In the genomic region with DNA sequence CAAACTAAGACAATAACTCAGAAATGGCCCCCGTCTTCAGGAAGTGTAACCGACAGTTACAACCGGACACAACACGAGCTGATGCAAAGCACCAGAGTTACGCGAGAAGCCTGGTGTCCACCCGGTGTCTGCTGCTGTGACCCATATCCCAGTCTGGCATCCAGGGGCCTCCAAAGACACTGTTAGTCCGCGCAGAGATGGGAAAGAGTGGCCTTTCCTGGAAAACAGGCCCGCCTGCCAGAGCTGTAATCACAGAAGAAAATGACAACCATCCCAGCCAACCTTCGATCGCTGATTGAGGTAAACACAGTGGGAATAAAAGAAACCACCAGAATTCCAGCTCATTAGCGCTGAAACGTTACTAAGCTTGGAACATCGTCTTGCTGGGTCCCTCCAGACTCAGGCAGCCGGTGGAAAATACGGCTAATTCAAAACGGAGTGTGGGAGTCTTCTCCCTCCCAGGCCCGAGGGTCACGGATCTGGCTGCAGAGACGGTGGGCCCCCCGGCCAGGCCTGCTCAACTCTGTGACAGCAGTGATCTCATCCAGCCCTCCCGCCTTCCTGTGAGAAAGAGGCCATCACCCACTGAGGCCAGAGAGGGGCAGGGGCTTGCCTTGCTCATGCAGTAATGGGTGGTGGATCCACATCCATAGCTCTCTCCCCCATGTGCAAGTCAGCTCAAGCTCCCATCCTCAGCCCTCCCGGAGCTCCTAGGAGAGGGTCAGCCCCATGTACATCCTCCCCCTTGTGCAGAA, we compare ENCODE assay signal across 27 cellular contexts.
DNase-seq lines count a peak whose midpoint lies in the region; ATAC-seq and TF ChIP-seq lines count a peak whose summit lies in the region.
"Had no signal": no experiment of that assay in that cellular context is flagged by ENCODE, and none has a peak within 500 bp of the region (broad histone marks: within the 10 kb centered on the region; RNA-seq: fewer than 3 reads in every experiment).

No MANE protein-coding gene starts in this region.

- no peaks in the 10 kb centered on the region for H3K27me3 Mint-ChIP-seq in osteocyte (ENCODE audit: unreplicated experiment)
- peaks cover 9% of the 10 kb centered on the region for H3K27me3 Mint-ChIP-seq in CD4-positive, alpha-beta T cell
- H3K27me3 Mint-ChIP-seq in activated T-cell treated with anti-CD3 and anti-CD28 coated beads, Interleukin-2, amount 50 U/mL, for 4 hours (ENCODE audit: low read depth): peaks cover 4% of the 10 kb centered on the region
- H3K27me3 Mint-ChIP-seq: activated CD4-positive, alpha-beta T cell treated with anti-CD3 and anti-CD28 coated beads, Interleukin-2, amount 10 ng/mL, durations not matched to agents 7 days and 5 days; activated naive CD8-positive, alpha-beta T cell had no signal

- DNase-seq in GM03348 (ENCODE audit: low spot score) (peak; percentile 2), Peyer's patch (peak in 2 of 3 donors; percentile 15 to 30), left kidney (ENCODE audit: low read depth, low spot score) (peak; percentile 82), osteocyte (ENCODE audit: extremely low spot score, unreplicated experiment) (peak; percentile 82)
- no peak for DNase-seq in CD4-positive, alpha-beta T cell
- DNase-seq in activated T-cell treated with anti-CD3 and anti-CD28 coated beads, Interleukin-2, amount 50 U/mL, for 4 hours: no peak
- DNase-seq: activated CD4-positive, alpha-beta T cell treated with anti-CD3 and anti-CD28 coated beads, Interleukin-2, amount 10 ng/mL, durations not matched to agents 7 days and 5 days; activated CD8-positive, alpha-beta memory T cell treated with anti-CD3 and anti-CD28 coated beads, Interleukin-2, amount 50 U/mL, for 48 hours; cerebellar nuclear complex; effector CD4-positive, alpha-beta T cell; EL; foreskin fibroblast; MG63; NCI-H2081; NCI-H226; occipital lobe; stimulated activated naive CD8-positive, alpha-beta T cell treated with anti-CD3 and anti-CD28 coated beads, Interleukin-15, Interleukin-2, amounts not matched to agents 100 U/mL and 50 U/mL, for 24 hours; T-helper 9 cell; WERI-Rb-1 had no signal

- H3K27me3 ChIP-seq in Peyer's patch: no peaks in the 10 kb centered on the region
- H3K27me3 ChIP-seq in CD4-positive, alpha-beta T cell (ENCODE audit: control insufficient read depth, insufficient read depth, low read length): no peaks in the 10 kb centered on the region
- H3K27me3 ChIP-seq: ascending aorta, MG63 had no signal

- CTCF ChIA-PET in CD4-positive, alpha-beta T cell (lab: Charles Lee): no interaction called here

- no peaks in the 10 kb centered on the region for H3K36me3 Mint-ChIP-seq in osteocyte (ENCODE audit: unreplicated experiment)
- H3K36me3 Mint-ChIP-seq in CD4-positive, alpha-beta T cell (ENCODE audit: low read depth): no peaks in the 10 kb centered on the region
- no peaks in the 10 kb centered on the region for H3K36me3 Mint-ChIP-seq in activated T-cell treated with anti-CD3 and anti-CD28 coated beads, Interleukin-2, amount 50 U/mL, for 4 hours (ENCODE audit: insufficient read depth)
- H3K36me3 Mint-ChIP-seq: activated naive CD8-positive, alpha-beta T cell had no signal

- POLR2A ChIA-PET in CD4-positive, alpha-beta T cell (lab: Charles Lee): no interaction called here

- no peak overlapping the region for H3K27ac Mint-ChIP-seq in osteocyte (ENCODE audit: unreplicated experiment)
- no peak overlapping the region for H3K27ac Mint-ChIP-seq in CD4-positive, alpha-beta T cell
- H3K27ac Mint-ChIP-seq: activated CD4-positive, alpha-beta T cell treated with anti-CD3 and anti-CD28 coated beads, Interleukin-2, amount 10 ng/mL, durations not matched to agents 7 days and 5 days; activated naive CD8-positive, alpha-beta T cell; activated T-helper 2 cell treated with anti-CD3 and anti-CD28 coated beads, Interferon-gamma antibody, Interleukin-2, Interleukin-4, amounts not matched to agents 10 μg/mL and 5 μg/mL and 100 μg/mL, durations not matched to agents 14 hours and 24 hours and 36 hours had no signal

- no peak overlapping the region for H3K4me3 ChIP-seq in Peyer's patch
- H3K4me3 ChIP-seq: ascending aorta, K562, MG63 had no signal

- no peak for ATAC-seq in GM21737 (IDR thresholded peaks at IDR 0.05; ENCODE audit: unreplicated experiment)
- ATAC-seq in CD4-positive, alpha-beta T cell (ENCODE audit: poor library complexity): no peak
- no peak for ATAC-seq in activated T-cell treated with anti-CD3 and anti-CD28 coated beads, Interleukin-2, amount 50 U/mL, for 4 hours
- ATAC-seq: K562; stimulated activated naive CD8-positive, alpha-beta T cell treated with anti-CD3 and anti-CD28 coated beads, Interleukin-15, Interleukin-2, amounts not matched to agents 100 U/mL and 50 U/mL, for 24 hours had no signal

- no peak for TF ChIP-seq POLR2A in Peyer's patch (IDR thresholded peaks at IDR 0.05)

- no peaks in the 10 kb centered on the region for H3K4me1 Mint-ChIP-seq in osteocyte (ENCODE audit: unreplicated experiment)
- H3K4me1 Mint-ChIP-seq in CD4-positive, alpha-beta T cell (ENCODE audit: low read depth): no peaks in the 10 kb centered on the region
- H3K4me1 Mint-ChIP-seq in activated T-cell treated with anti-CD3 and anti-CD28 coated beads, Interleukin-2, amount 50 U/mL, for 4 hours (ENCODE audit: low read depth): no peaks in the 10 kb centered on the region
- H3K4me1 Mint-ChIP-seq: activated CD4-positive, alpha-beta T cell treated with anti-CD3 and anti-CD28 coated beads, Interleukin-2, amount 10 ng/mL, durations not matched to agents 7 days and 5 days had no signal

- intact Hi-C loops in CD4-positive, alpha-beta T cell (cut with DNase I, micrococcal nuclease): no loop called here

- no peak overlapping the region for H3K27ac ChIP-seq in Peyer's patch
- no peak overlapping the region for H3K27ac ChIP-seq in CD4-positive, alpha-beta T cell (ENCODE audit: low read depth, low read length)
- H3K27ac ChIP-seq: ascending aorta, C4-2B, epithelial cell of prostate, RWPE1, WERI-Rb-1 had no signal

- no peaks in the 10 kb centered on the region for H3K36me3 ChIP-seq in Peyer's patch
- H3K36me3 ChIP-seq: ascending aorta, MG63, WERI-Rb-1 had no signal

- TF ChIP-seq CTCF in Peyer's patch (IDR thresholded peaks at IDR 0.05) (no peak), osteocyte (IDR thresholded peaks at IDR 0.05) (no peak)
- no peak for TF ChIP-seq CTCF in CD4-positive, alpha-beta T cell (IDR thresholded peaks at IDR 0.05)

- H3K4me3 Mint-ChIP-seq in osteocyte (ENCODE audit: unreplicated experiment): no peak overlapping the region
- H3K4me3 Mint-ChIP-seq in CD4-positive, alpha-beta T cell: no peak overlapping the region
- H3K4me3 Mint-ChIP-seq in activated T-cell treated with anti-CD3 and anti-CD28 coated beads, Interleukin-2, amount 50 U/mL, for 4 hours: no peak overlapping the region
- H3K4me3 Mint-ChIP-seq: activated CD4-positive, alpha-beta T cell treated with anti-CD3 and anti-CD28 coated beads, Interleukin-2, amount 10 ng/mL, durations not matched to agents 7 days and 5 days; activated naive CD8-positive, alpha-beta T cell had no signal

- H3K9me3 ChIP-seq in Peyer's patch: no peaks in the 10 kb centered on the region
- H3K9me3 ChIP-seq in CD4-positive, alpha-beta T cell (ENCODE audit: control insufficient read depth, low read length): no peaks in the 10 kb centered on the region
- H3K9me3 ChIP-seq: ascending aorta, MG63 had no signal

- no peaks in the 10 kb centered on the region for H3K4me1 ChIP-seq in Peyer's patch
- H3K4me1 ChIP-seq: ascending aorta had no signal

- peaks cover 4% of the 10 kb centered on the region for H3K9me3 Mint-ChIP-seq in osteocyte (ENCODE audit: unreplicated experiment)
- H3K9me3 Mint-ChIP-seq in CD4-positive, alpha-beta T cell: peaks cover 2% of the 10 kb centered on the region
- no peaks in the 10 kb centered on the region for H3K9me3 Mint-ChIP-seq in activated T-cell treated with anti-CD3 and anti-CD28 coated beads, Interleukin-2, amount 50 U/mL, for 4 hours
- H3K9me3 Mint-ChIP-seq: activated CD4-positive, alpha-beta T cell treated with anti-CD3 and anti-CD28 coated beads, Interleukin-2, amount 10 ng/mL, durations not matched to agents 7 days and 5 days; activated T-helper 2 cell treated with anti-CD3 and anti-CD28 coated beads, Interferon-gamma antibody, Interleukin-2, Interleukin-4, amounts not matched to agents 10 μg/mL and 5 μg/mL and 100 μg/mL, durations not matched to agents 14 hours and 24 hours and 36 hours had no signal

Comparison
In these comparisons a context has a peak if more than half of its experiments do, and no peak if none do; other contexts are left out.
1. DNase-seq: peak in GM03348 (single experiment), Peyer's patch (2 of 3), left kidney (single experiment) and osteocyte (single experiment); none in CD4-positive, alpha-beta T cell (0 of 10) and activated T-cell treated with anti-CD3 and anti-CD28 coated beads, Interleukin-2, amount 50 U/mL, for 4 hours (single experiment).